ENCODE assay signal across 9 cellular contexts in genomic region chrX:46574941-46575381, GRCh38. TPM values are rescaled to one million over a fixed set of nuclear protein-coding genes. Genes with fewer than 3 reads are reported as not detected.
DNase-seq lines count a peak whose midpoint lies in the region; ATAC-seq and TF ChIP-seq lines count a peak whose summit lies in the region.
"Had no signal": no experiment of that assay in that cellular context is flagged by ENCODE, and none has a peak within 500 bp of the region (broad histone marks: within the 10 kb centered on the region; RNA-seq: fewer than 3 reads in every experiment).

No MANE protein-coding gene starts in this region.

- H3K4me3 ChIP-seq in gastroesophageal sphincter (peak overlapping the region; percentile 56 to 59), retinal pigment epithelial cell (ENCODE audit: low read length) (peak overlapping the region; percentile 21)

- H3K4me1 ChIP-seq in gastroesophageal sphincter = peaks cover 0 to 15% (median 0%) of the 10 kb centered on the region in 3 donors

- no peak for TF ChIP-seq EP300 in gastroesophageal sphincter (IDR thresholded peaks at IDR 0.05)

- no peak for ATAC-seq in gastroesophageal sphincter
- no peak for ATAC-seq in GM21717 (IDR thresholded peaks at IDR 0.05; ENCODE audit: unreplicated experiment)

- H3K36me3 ChIP-seq in gastroesophageal sphincter = no peaks in the 10 kb centered on the region

- WGBS in gastroesophageal sphincter (ENCODE audit: low coverage in 1 of 2), 2 donors = no CpG with 5 or more reads among the region's 66 CpGs

- peaks cover 9% of the 10 kb centered on the region for H3K27me3 ChIP-seq in gastroesophageal sphincter

- no peaks in the 10 kb centered on the region for H3K9me3 ChIP-seq in gastroesophageal sphincter

- TF ChIP-seq POLR2A in gastroesophageal sphincter (IDR thresholded peaks at IDR 0.05) = no peak

- TF ChIP-seq CTCF in gastroesophageal sphincter (IDR thresholded peaks at IDR 0.05) = no peak
- TF ChIP-seq CTCF in retinal pigment epithelial cell (conservative IDR thresholded peaks at IDR 0.05; ENCODE audit: low read depth, low read length) = no peak

- H3K27ac ChIP-seq in gastroesophageal sphincter = peak overlapping the region in 3 of 4 donors; percentile 72 to 76 (median 72)
- H3K27ac ChIP-seq: 22Rv1 had no signal

- DNase-seq in DMS 273 (lab: John Stamatoyannopoulos, UW; ENCODE audit: unreplicated experiment) = peak; percentile 76
- DNase-seq in DMS 273 treated with DMSO at 0.1 percent for 48 hours (lab: John Stamatoyannopoulos, UW) = no peak
- peak; percentile 78 for DNase-seq in NCI-H146 (lab: John Stamatoyannopoulos, UW)
- peak; percentile 47 for DNase-seq in activated CD8-positive, alpha-beta memory T cell treated with anti-CD3 and anti-CD28 coated beads, Interleukin-2, amount 50 U/mL, for 4 hours
- no peak for DNase-seq in retinal pigment epithelial cell (ENCODE audit: low read depth)
- no peak for DNase-seq in RKO (ENCODE audit: low spot score)

RNA-seq across cellular contexts. Expression of gene CHST7, which starts 1.4 kb away (rescaled TPM):
- total RNA-seq in gastroesophageal sphincter = 10 to 100 TPM; 12.1 to 22.3 (median 18.3) TPM

RNA-seq across cellular contexts. Expression of gene ZNF674, which starts 29.7 kb away (rescaled TPM):
- total RNA-seq in gastroesophageal sphincter = 1 to 10 TPM; 3.1 to 5.7 (median 5.5) TPM

Comparison
In these comparisons a context has a peak if more than half of its experiments do, and no peak if none do; other contexts are left out.
1. DNase-seq: peak in DMS 273 (single experiment), NCI-H146 (single experiment) and activated CD8-positive, alpha-beta memory T cell treated with anti-CD3 and anti-CD28 coated beads, Interleukin-2, amount 50 U/mL, for 4 hours (single experiment); none in DMS 273 treated with DMSO at 0.1 percent for 48 hours (single experiment), retinal pigment epithelial cell (single experiment) and RKO (single experiment).